ENCODE assay signal across 17 cellular contexts in genomic region chr18:46346213-46346612, GRCh38.
DNase-seq lines count a peak whose midpoint lies in the region; ATAC-seq lines count a peak whose summit lies in the region.
"Had no signal": no experiment of that assay in that cellular context is flagged by ENCODE, and none has a peak within 500 bp of the region (broad histone marks: within the 10 kb centered on the region; RNA-seq: fewer than 3 reads in every experiment).

No MANE protein-coding gene starts in this region.

- ATAC-seq in GM18498 (IDR thresholded peaks at IDR 0.05; ENCODE audit: unreplicated experiment) (peak; percentile 49), GM19395 (IDR thresholded peaks at IDR 0.05; ENCODE audit: unreplicated experiment) (peak; percentile 59), HG03521 (IDR thresholded peaks at IDR 0.05; ENCODE audit: unreplicated experiment) (peak; percentile 33)
- ATAC-seq in natural killer cell treated with Interleukin-12 subunit alpha and Interleukin-12 subunit beta and Interleukin-15 and Interleukin-18, amount 100 ng/mL, for 72 hours = peak; percentile 31 to 68
- no peak for ATAC-seq in stimulated activated memory B cell treated with anti-CD40 and anti-IgM and Interleukin-4, amounts not matched to agents 10 μg/mL and 1 μg/mL and 100 μg/mL, for 72 hours
- ATAC-seq: activated T-helper 17 cell treated with anti-CD3 and anti-CD28 coated beads, Interleukin-2, amount 50 U/mL, for 72 hours; left cardiac atrium; Panc1; pancreas; SK-N-SH treated with all-trans-retinoic acid at 6 μM for 48 hours had no signal

- H3K27me3 Mint-ChIP-seq in natural killer cell treated with Interleukin-12 subunit alpha and Interleukin-12 subunit beta and Interleukin-15 and Interleukin-18, amount 100 ng/mL, for 72 hours = no peaks in the 10 kb centered on the region
- H3K27me3 Mint-ChIP-seq in stimulated activated memory B cell treated with anti-CD40 and anti-IgM and Interleukin-4, amounts not matched to agents 10 μg/mL and 1 μg/mL and 100 μg/mL, for 72 hours = no peaks in the 10 kb centered on the region
- H3K27me3 Mint-ChIP-seq: activated CD4-positive, alpha-beta memory T cell treated with anti-CD3 and anti-CD28 coated beads, Interleukin-2, amount 10 ng/mL, durations not matched to agents 7 days and 5 days; activated T-helper 17 cell treated with anti-CD3 and anti-CD28 coated beads, Interleukin-2, amount 50 U/mL, for 72 hours had no signal

- H3K27ac Mint-ChIP-seq in natural killer cell treated with Interleukin-12 subunit alpha and Interleukin-12 subunit beta and Interleukin-15 and Interleukin-18, amount 100 ng/mL, for 72 hours = peak overlapping the region; percentile 97 to 99
- H3K27ac Mint-ChIP-seq in stimulated activated memory B cell treated with anti-CD40 and anti-IgM and Interleukin-4, amounts not matched to agents 10 μg/mL and 1 μg/mL and 100 μg/mL, for 72 hours = no peak overlapping the region
- H3K27ac Mint-ChIP-seq: activated CD4-positive, alpha-beta memory T cell treated with anti-CD3 and anti-CD28 coated beads, Interleukin-2, amount 10 ng/mL, durations not matched to agents 7 days and 5 days; activated T-helper 17 cell treated with anti-CD3 and anti-CD28 coated beads, Interleukin-2, amount 50 U/mL, for 72 hours had no signal

- no peaks in the 10 kb centered on the region for H3K36me3 Mint-ChIP-seq in natural killer cell treated with Interleukin-12 subunit alpha and Interleukin-12 subunit beta and Interleukin-15 and Interleukin-18, amount 100 ng/mL, for 72 hours
- no peaks in the 10 kb centered on the region for H3K36me3 Mint-ChIP-seq in stimulated activated memory B cell treated with anti-CD40 and anti-IgM and Interleukin-4, amounts not matched to agents 10 μg/mL and 1 μg/mL and 100 μg/mL, for 72 hours

- H3K4me3 Mint-ChIP-seq in natural killer cell treated with Interleukin-12 subunit alpha and Interleukin-12 subunit beta and Interleukin-15 and Interleukin-18, amount 100 ng/mL, for 72 hours = peak overlapping the region; percentile 70
- no peak overlapping the region for H3K4me3 Mint-ChIP-seq in stimulated activated memory B cell treated with anti-CD40 and anti-IgM and Interleukin-4, amounts not matched to agents 10 μg/mL and 1 μg/mL and 100 μg/mL, for 72 hours
- H3K4me3 Mint-ChIP-seq: activated CD4-positive, alpha-beta memory T cell treated with anti-CD3 and anti-CD28 coated beads, Interleukin-2, amount 10 ng/mL, durations not matched to agents 7 days and 5 days; activated T-helper 17 cell treated with anti-CD3 and anti-CD28 coated beads, Interleukin-2, amount 50 U/mL, for 72 hours had no signal

- no peak for DNase-seq in natural killer cell treated with Interleukin-12 subunit alpha and Interleukin-12 subunit beta and Interleukin-15 and Interleukin-18, amount 100 ng/mL, for 72 hours (ENCODE audit: low spot score)
- DNase-seq in nucleus accumbens (lab: John Stamatoyannopoulos, UW) = no peak
- no peak for DNase-seq in effector CD4-positive, alpha-beta T cell
- DNase-seq: activated CD4-positive, alpha-beta memory T cell treated with anti-CD3 and anti-CD28 coated beads, Interleukin-2, amount 10 ng/mL, durations not matched to agents 7 days and 5 days; cerebellar nuclear complex; DMS153; left cardiac atrium; NCI-H1092 treated with DMSO at 0.1 percent for 48 hours; pancreas; stimulated activated CD4-positive, alpha-beta T cell treated with anti-CD3 and anti-CD28 coated beads, Interleukin-4, amount 100 ng/mL, for 1 hour had no signal

- H3K4me1 Mint-ChIP-seq in natural killer cell treated with Interleukin-12 subunit alpha and Interleukin-12 subunit beta and Interleukin-15 and Interleukin-18, amount 100 ng/mL, for 72 hours (ENCODE audit: low read depth in 2 of 2) = peaks cover 51 to 87% of the 10 kb centered on the region in 2 donors
- peaks cover 27% of the 10 kb centered on the region for H3K4me1 Mint-ChIP-seq in stimulated activated memory B cell treated with anti-CD40 and anti-IgM and Interleukin-4, amounts not matched to agents 10 μg/mL and 1 μg/mL and 100 μg/mL, for 72 hours

- H3K9me3 Mint-ChIP-seq in natural killer cell treated with Interleukin-12 subunit alpha and Interleukin-12 subunit beta and Interleukin-15 and Interleukin-18, amount 100 ng/mL, for 72 hours = no peaks in the 10 kb centered on the region
- H3K9me3 Mint-ChIP-seq in stimulated activated memory B cell treated with anti-CD40 and anti-IgM and Interleukin-4, amounts not matched to agents 10 μg/mL and 1 μg/mL and 100 μg/mL, for 72 hours = no peaks in the 10 kb centered on the region
- H3K9me3 Mint-ChIP-seq: activated CD4-positive, alpha-beta memory T cell treated with anti-CD3 and anti-CD28 coated beads, Interleukin-2, amount 10 ng/mL, durations not matched to agents 7 days and 5 days; activated T-helper 17 cell treated with anti-CD3 and anti-CD28 coated beads, Interleukin-2, amount 50 U/mL, for 72 hours had no signal
